ENCODE assay signal across 30 cellular contexts in the genomic region with DNA sequence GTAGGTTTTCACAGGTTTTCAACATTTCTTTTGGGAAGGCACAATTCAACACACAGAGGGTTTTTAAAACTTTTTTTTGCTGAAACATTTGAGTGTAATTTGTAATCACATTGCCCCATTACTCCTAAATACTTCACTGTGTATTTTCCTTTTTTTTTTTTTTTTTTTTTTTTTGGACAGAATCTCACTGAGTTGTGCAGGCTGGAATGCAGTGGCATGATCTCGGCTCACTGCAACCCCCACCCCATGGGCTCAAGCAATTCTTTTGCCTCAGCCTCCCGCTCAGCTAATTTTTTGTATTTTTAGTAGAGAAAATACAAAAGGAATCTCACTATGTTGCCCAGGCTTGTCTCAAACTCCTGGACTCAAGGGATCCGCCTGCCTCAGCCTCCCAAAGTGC.
"Had no signal": no experiment of that assay in that cellular context is flagged by ENCODE, and none has a peak within 500 bp of the region (broad histone marks: within the 10 kb centered on the region; RNA-seq: fewer than 3 reads in every experiment).

No MANE protein-coding gene starts in this region.

- H3K27ac ChIP-seq: coronary artery, dorsolateral prefrontal cortex, gastroesophageal sphincter, hepatocyte, neutrophil, pancreas, right atrium auricular region, thoracic aorta, vagina had no signal

- ATAC-seq: gastroesophageal sphincter, left cardiac atrium, left ventricle myocardium superior, pancreas had no signal

- H3K4me3 ChIP-seq: coronary artery, dorsolateral prefrontal cortex, gastroesophageal sphincter, hepatocyte, pancreas, right atrium auricular region, thoracic aorta, vagina had no signal

- H3K27ac Mint-ChIP-seq: activated CD4-positive, alpha-beta memory T cell treated with anti-CD3 and anti-CD28 coated beads, Interleukin-2, amount 10 ng/mL, durations not matched to agents 7 days and 5 days; activated CD4-positive, alpha-beta T cell treated with anti-CD3 and anti-CD28 coated beads, Interleukin-2, amount 10 ng/mL, durations not matched to agents 24 days and 14 days; activated naive CD4-positive, alpha-beta T cell treated with anti-CD3 and anti-CD28 coated beads, Interleukin-2, amount 10 ng/mL, durations not matched to agents 7 days and 5 days; activated naive CD8-positive, alpha-beta T cell treated with anti-CD3 and anti-CD28 coated beads, Interleukin-2, amount 10 ng/mL, durations not matched to agents 7 days and 5 days; activated T-cell treated with anti-CD3 and anti-CD28 coated beads, Interleukin-2, amount 50 U/mL, for 24 hours; nephron progenitor cell; type B pancreatic cell had no signal

- H3K4me1 Mint-ChIP-seq: activated CD4-positive, alpha-beta memory T cell treated with anti-CD3 and anti-CD28 coated beads, Interleukin-2, amount 10 ng/mL, durations not matched to agents 7 days and 5 days; activated CD4-positive, alpha-beta T cell treated with anti-CD3 and anti-CD28 coated beads, Interleukin-2, amount 10 ng/mL, durations not matched to agents 24 days and 14 days; activated naive CD4-positive, alpha-beta T cell treated with anti-CD3 and anti-CD28 coated beads, Interleukin-2, amount 10 ng/mL, durations not matched to agents 7 days and 5 days; naive B cell had no signal

- H3K27me3 Mint-ChIP-seq: naive B cell, type B pancreatic cell had no signal

- H3K9me3 ChIP-seq: gastroesophageal sphincter, neutrophil, pancreas, right atrium auricular region, thoracic aorta, vagina had no signal

- H3K4me3 Mint-ChIP-seq: activated CD4-positive, alpha-beta memory T cell treated with anti-CD3 and anti-CD28 coated beads, Interleukin-2, amount 10 ng/mL, durations not matched to agents 7 days and 5 days; activated CD4-positive, alpha-beta T cell treated with anti-CD3 and anti-CD28 coated beads, Interleukin-2, amount 10 ng/mL, durations not matched to agents 24 days and 14 days; activated naive CD4-positive, alpha-beta T cell treated with anti-CD3 and anti-CD28 coated beads, Interleukin-2, amount 10 ng/mL, durations not matched to agents 7 days and 5 days; activated naive CD8-positive, alpha-beta T cell treated with anti-CD3 and anti-CD28 coated beads, Interleukin-2, amount 10 ng/mL, durations not matched to agents 7 days and 5 days; activated T-cell treated with anti-CD3 and anti-CD28 coated beads, Interleukin-2, amount 50 U/mL, for 24 hours; naive B cell; nephron progenitor cell; type B pancreatic cell had no signal

- H3K4me2 ChIP-seq: hepatocyte had no signal

- H3K36me3 Mint-ChIP-seq: activated naive CD4-positive, alpha-beta T cell treated with anti-CD3 and anti-CD28 coated beads, Interleukin-2, amount 10 ng/mL, durations not matched to agents 7 days and 5 days; activated naive CD8-positive, alpha-beta T cell treated with anti-CD3 and anti-CD28 coated beads, Interleukin-2, amount 10 ng/mL, durations not matched to agents 7 days and 5 days; naive B cell; type B pancreatic cell had no signal

- FAIRE-seq: keratinocyte, pancreas had no signal

- H3K4me1 ChIP-seq: vagina had no signal

- DNase-seq: activated CD4-positive, alpha-beta memory T cell treated with anti-CD3 and anti-CD28 coated beads, Interleukin-2, amount 10 ng/mL, durations not matched to agents 7 days and 5 days; activated CD4-positive, alpha-beta T cell treated with anti-CD3 and anti-CD28 coated beads, Interleukin-2, amount 10 ng/mL, durations not matched to agents 24 days and 14 days; activated CD4-positive, CD25-positive, alpha-beta regulatory T cell treated with anti-CD3 and anti-CD28 coated beads, Interleukin-2, amount 50 U/mL, for 72 hours; activated CD8-positive, alpha-beta memory T cell treated with anti-CD3 and anti-CD28 coated beads, Interleukin-2, amount 50 U/mL, for 48 hours; activated gamma-delta T cell; activated naive CD4-positive, alpha-beta T cell treated with anti-CD3 and anti-CD28 coated beads, Interleukin-2, amount 10 ng/mL, durations not matched to agents 7 days and 5 days; activated naive CD8-positive, alpha-beta T cell treated with anti-CD3 and anti-CD28 coated beads, Interleukin-2, amount 10 ng/mL, durations not matched to agents 7 days and 5 days; activated T-cell treated with anti-CD3 and anti-CD28 coated beads, Interleukin-2, amount 50 U/mL, for 24 hours; amygdala; cerebellar nuclear complex; dorsolateral prefrontal cortex; effector memory CD4-positive, alpha-beta T cell; left cardiac atrium; left ventricle myocardium superior; naive B cell; nephron progenitor cell; pancreas; stimulated activated CD4-positive, alpha-beta T cell treated with anti-CD3 and anti-CD28 coated beads, Interleukin-15, amount 100 ng/mL, for 24 hours; stimulated activated CD4-positive, alpha-beta T cell treated with anti-CD3 and anti-CD28 coated beads, Interleukin-2, amount 100 ng/mL, for 24 hours; stimulated activated naive CD4-positive, alpha-beta T cell; T-helper 2 cell had no signal

- H3K9me3 Mint-ChIP-seq: activated CD4-positive, alpha-beta memory T cell treated with anti-CD3 and anti-CD28 coated beads, Interleukin-2, amount 10 ng/mL, durations not matched to agents 7 days and 5 days; activated CD4-positive, alpha-beta T cell treated with anti-CD3 and anti-CD28 coated beads, Interleukin-2, amount 10 ng/mL, durations not matched to agents 24 days and 14 days; activated naive CD4-positive, alpha-beta T cell treated with anti-CD3 and anti-CD28 coated beads, Interleukin-2, amount 10 ng/mL, durations not matched to agents 7 days and 5 days; activated naive CD8-positive, alpha-beta T cell treated with anti-CD3 and anti-CD28 coated beads, Interleukin-2, amount 10 ng/mL, durations not matched to agents 7 days and 5 days; activated T-cell treated with anti-CD3 and anti-CD28 coated beads, Interleukin-2, amount 50 U/mL, for 24 hours; naive B cell; nephron progenitor cell had no signal
